ENCODE assay signal across 25 cellular contexts in genomic region chr5:34817558-34818351, GRCh38. TPM values are rescaled to one million over a fixed set of nuclear protein-coding genes. Genes with fewer than 3 reads are reported as not detected.
DNase-seq lines count a peak whose midpoint lies in the region; ATAC-seq and TF ChIP-seq lines count a peak whose summit lies in the region.
"Had no signal": no experiment of that assay in that cellular context is flagged by ENCODE, and none has a peak within 500 bp of the region (broad histone marks: within the 10 kb centered on the region; RNA-seq: fewer than 3 reads in every experiment).

No MANE protein-coding gene starts in this region.

- DNase-seq in AG20443 (ENCODE audit: low spot score) = peak; percentile 34
- DNase-seq in OCI-M1 (lab: John Stamatoyannopoulos, UW) = peak; percentile 46
- peak; percentile 41 for DNase-seq in brain microvascular endothelial cell
- DNase-seq in non-pigmented ciliary epithelial cell (ENCODE audit: low read depth) = peak; percentile 22
- no peak for DNase-seq in CD4-positive, alpha-beta T cell
- no peak for DNase-seq in coronary artery (ENCODE audit: low spot score)
- DNase-seq: activated CD4-positive, alpha-beta T cell treated with anti-CD3 and anti-CD28 coated beads for 36 hours; activated CD8-positive, alpha-beta memory T cell treated with anti-CD3 and anti-CD28 coated beads, Interleukin-2, amount 10 ng/mL, durations not matched to agents 7 days and 5 days; activated naive CD8-positive, alpha-beta T cell treated with anti-CD3 and anti-CD28 coated beads, Interleukin-2, amount 10 ng/mL, durations not matched to agents 7 days and 5 days; caudate nucleus; DMS79 treated with DMSO at 0.1 percent for 48 hours; left cardiac atrium; MM.1S; naive thymus-derived CD8-positive, alpha-beta T cell; NCI-H1436; NCI-H2171; NCI-H524 treated with DMSO at 0.1 percent for 48 hours; posterior cingulate gyrus; testis had no signal

- no peaks in the 10 kb centered on the region for H3K36me3 Mint-ChIP-seq in CD4-positive, alpha-beta T cell (ENCODE audit: low read depth)
- H3K36me3 Mint-ChIP-seq: activated CD8-positive, alpha-beta memory T cell treated with anti-CD3 and anti-CD28 coated beads, Interleukin-2, amount 10 ng/mL, durations not matched to agents 7 days and 5 days; activated naive CD8-positive, alpha-beta T cell treated with anti-CD3 and anti-CD28 coated beads, Interleukin-2, amount 10 ng/mL, durations not matched to agents 7 days and 5 days; naive thymus-derived CD8-positive, alpha-beta T cell; stimulated activated memory B cell treated with anti-CD40 and anti-IgM and Interleukin-4, amounts not matched to agents 10 μg/mL and 1 μg/mL and 100 μg/mL, for 72 hours had no signal

- no peak overlapping the region for H3K27ac ChIP-seq in brain microvascular endothelial cell
- no peak overlapping the region for H3K27ac ChIP-seq in CD4-positive, alpha-beta T cell (ENCODE audit: low read depth, low read length)
- H3K27ac ChIP-seq in coronary artery = no peak overlapping the region
- H3K27ac ChIP-seq: epithelial cell of prostate, testis had no signal

- ATAC-seq in HG02973 (IDR thresholded peaks at IDR 0.05; ENCODE audit: unreplicated experiment) = no peak
- no peak for ATAC-seq in CD4-positive, alpha-beta T cell (ENCODE audit: poor library complexity)
- ATAC-seq in HG02610 (IDR thresholded peaks at IDR 0.05; ENCODE audit: unreplicated experiment) = no peak
- ATAC-seq: activated CD4-positive, alpha-beta T cell treated with anti-CD3 and anti-CD28 coated beads for 36 hours; activated CD8-positive, alpha-beta memory T cell treated with anti-CD3 and anti-CD28 coated beads, Interleukin-2, amount 10 ng/mL, durations not matched to agents 7 days and 5 days; HCT116; left cardiac atrium; naive thymus-derived CD8-positive, alpha-beta T cell; stimulated activated memory B cell treated with anti-CD40 and anti-IgM and Interleukin-4, amounts not matched to agents 10 μg/mL and 1 μg/mL and 100 μg/mL, for 72 hours had no signal

- H3K27ac Mint-ChIP-seq in CD4-positive, alpha-beta T cell = no peak overlapping the region
- H3K27ac Mint-ChIP-seq: activated CD4-positive, alpha-beta T cell treated with anti-CD3 and anti-CD28 coated beads for 36 hours; activated CD8-positive, alpha-beta memory T cell treated with anti-CD3 and anti-CD28 coated beads, Interleukin-2, amount 10 ng/mL, durations not matched to agents 7 days and 5 days; activated naive CD8-positive, alpha-beta T cell treated with anti-CD3 and anti-CD28 coated beads, Interleukin-2, amount 10 ng/mL, durations not matched to agents 7 days and 5 days; naive thymus-derived CD8-positive, alpha-beta T cell; stimulated activated memory B cell treated with anti-CD40 and anti-IgM and Interleukin-4, amounts not matched to agents 10 μg/mL and 1 μg/mL and 100 μg/mL, for 72 hours had no signal

- H3K36me3 ChIP-seq in brain microvascular endothelial cell (replicated peaks) = peaks cover 58% of the 10 kb centered on the region

- H3K27me3 ChIP-seq in brain microvascular endothelial cell (replicated peaks) = no peaks in the 10 kb centered on the region
- no peaks in the 10 kb centered on the region for H3K27me3 ChIP-seq in CD4-positive, alpha-beta T cell (ENCODE audit: control insufficient read depth, insufficient read depth, low read length)
- H3K27me3 ChIP-seq: testis had no signal

- no peaks in the 10 kb centered on the region for H3K9me3 ChIP-seq in CD4-positive, alpha-beta T cell (ENCODE audit: control insufficient read depth, low read length)
- H3K9me3 ChIP-seq: testis had no signal

- POLR2A ChIA-PET in CD4-positive, alpha-beta T cell (lab: Charles Lee) = interaction anchor here (0.7 kb wide), 1 partner anchor 167 kb away, joined by 3 read pairs; no protein-coding TSS in a partner anchor

- no peaks in the 10 kb centered on the region for H3K4me1 Mint-ChIP-seq in CD4-positive, alpha-beta T cell (ENCODE audit: low read depth)
- H3K4me1 Mint-ChIP-seq: activated CD4-positive, alpha-beta T cell treated with anti-CD3 and anti-CD28 coated beads for 36 hours; activated CD8-positive, alpha-beta memory T cell treated with anti-CD3 and anti-CD28 coated beads, Interleukin-2, amount 10 ng/mL, durations not matched to agents 7 days and 5 days; activated naive CD8-positive, alpha-beta T cell treated with anti-CD3 and anti-CD28 coated beads, Interleukin-2, amount 10 ng/mL, durations not matched to agents 7 days and 5 days; naive thymus-derived CD8-positive, alpha-beta T cell; stimulated activated memory B cell treated with anti-CD40 and anti-IgM and Interleukin-4, amounts not matched to agents 10 μg/mL and 1 μg/mL and 100 μg/mL, for 72 hours had no signal

- CTCF ChIA-PET in CD4-positive, alpha-beta T cell (lab: Charles Lee) = interaction anchor here (1.0 kb wide), 1 partner anchor 1382 kb away, joined by 3 read pairs; no protein-coding TSS in a partner anchor

- no peak overlapping the region for H3K4me3 Mint-ChIP-seq in CD4-positive, alpha-beta T cell
- H3K4me3 Mint-ChIP-seq: activated CD4-positive, alpha-beta T cell treated with anti-CD3 and anti-CD28 coated beads for 36 hours; activated CD8-positive, alpha-beta memory T cell treated with anti-CD3 and anti-CD28 coated beads, Interleukin-2, amount 10 ng/mL, durations not matched to agents 7 days and 5 days; activated naive CD8-positive, alpha-beta T cell treated with anti-CD3 and anti-CD28 coated beads, Interleukin-2, amount 10 ng/mL, durations not matched to agents 7 days and 5 days; naive thymus-derived CD8-positive, alpha-beta T cell; stimulated activated memory B cell treated with anti-CD40 and anti-IgM and Interleukin-4, amounts not matched to agents 10 μg/mL and 1 μg/mL and 100 μg/mL, for 72 hours had no signal

- no peak for TF ChIP-seq CTCF in brain microvascular endothelial cell (IDR thresholded peaks at IDR 0.05; ENCODE audit: low read depth, low read length, missing control alignments)
- no peak for TF ChIP-seq CTCF in CD4-positive, alpha-beta T cell (IDR thresholded peaks at IDR 0.05)
- TF ChIP-seq CTCF in coronary artery (IDR thresholded peaks at IDR 0.05) = no peak

- H3K27me3 Mint-ChIP-seq in CD4-positive, alpha-beta T cell = no peaks in the 10 kb centered on the region
- H3K27me3 Mint-ChIP-seq: activated CD4-positive, alpha-beta T cell treated with anti-CD3 and anti-CD28 coated beads for 36 hours; stimulated activated memory B cell treated with anti-CD40 and anti-IgM and Interleukin-4, amounts not matched to agents 10 μg/mL and 1 μg/mL and 100 μg/mL, for 72 hours had no signal

- in situ Hi-C loops in brain microvascular endothelial cell (cut with HindIII; ENCODE audit: low pct_ligation_motif_present, low sequenced_read_pairs) = no loop called here

- H3K4me3 ChIP-seq in brain microvascular endothelial cell (ENCODE audit: low read depth, low read length) (no peak overlapping the region), coronary artery (no peak overlapping the region)
- H3K4me3 ChIP-seq: testis had no signal

- intact Hi-C loops in CD4-positive, alpha-beta T cell (cut with DNase I, micrococcal nuclease) = no loop called here

- H3K9me3 Mint-ChIP-seq in CD4-positive, alpha-beta T cell = no peaks in the 10 kb centered on the region
- H3K9me3 Mint-ChIP-seq: activated naive CD8-positive, alpha-beta T cell treated with anti-CD3 and anti-CD28 coated beads, Interleukin-2, amount 10 ng/mL, durations not matched to agents 7 days and 5 days; naive thymus-derived CD8-positive, alpha-beta T cell; stimulated activated memory B cell treated with anti-CD40 and anti-IgM and Interleukin-4, amounts not matched to agents 10 μg/mL and 1 μg/mL and 100 μg/mL, for 72 hours had no signal

RNA-seq across cellular contexts. Expression of gene TTC23L, which starts 21.2 kb away (rescaled TPM):
- total RNA-seq in CD4-positive, alpha-beta T cell = under 1 TPM in 1 of 2 experiments, not detected in 1; 0.20 TPM
- total RNA-seq: activated CD8-positive, alpha-beta memory T cell treated with anti-CD3 and anti-CD28 coated beads, Interleukin-2, amount 10 ng/mL, durations not matched to agents 7 days and 5 days; activated naive CD8-positive, alpha-beta T cell treated with anti-CD3 and anti-CD28 coated beads, Interleukin-2, amount 10 ng/mL, durations not matched to agents 7 days and 5 days; left cardiac atrium; mesenteric fat pad had no signal

Comparison
In these comparisons a context has a peak if more than half of its experiments do, and no peak if none do; other contexts are left out.
1. DNase-seq: peak in AG20443 (single experiment), OCI-M1 (single experiment), brain microvascular endothelial cell (single experiment) and non-pigmented ciliary epithelial cell (single experiment); none in CD4-positive, alpha-beta T cell (0 of 10) and coronary artery (single experiment).